34 cellular contexts compared by ENCODE assay signal in genomic region chr1:225143001-225143400, GRCh38.
"Had no signal": no experiment of that assay in that cellular context is flagged by ENCODE, and none has a peak within 500 bp of the region (broad histone marks: within the 10 kb centered on the region; RNA-seq: fewer than 3 reads in every experiment).

No MANE protein-coding gene starts in this region.

- H3K36me3 ChIP-seq: MG63 had no signal

- H3K9me3 ChIP-seq: MG63 had no signal

- DNase-seq: Karpas-422, Kasumi-1, KBM-7, KG1, MG63, MM.1S, MV-4-11, NCI-H1048, NCI-H1092, NCI-H1092 treated with DMSO at 0.1 percent for 48 hours, NCI-H1105, NCI-H1105 treated with DMSO at 0.1 percent for 48 hours, NCI-H1417, NCI-H1417 treated with DMSO at 0.1 percent for 48 hours, NCI-H1436, NCI-H1436 treated with DMSO at 0.1 percent for 48 hours, NCI-H146, NCI-H1694, NCI-H1694 treated with DMSO at 0.1 percent for 48 hours, NCI-H187, NCI-H187 treated with DMSO at 0.1 percent for 48 hours, NCI-H1930, NCI-H2029, NCI-H2029 treated with DMSO at 0.1 percent for 48 hours, NCI-H2081, NCI-H2081 treated with DMSO at 0.1 percent for 48 hours, NCI-H2107, NCI-H2171, NCI-H2227 treated with DMSO at 0.1 percent for 48 hours, NCI-H226, NCI-H345, NCI-H446, NCI-H446 treated with DMSO at 0.1 percent for 48 hours had no signal

- H3K27ac ChIP-seq: KMS-11 had no signal

- H3K27me3 ChIP-seq: MG63 had no signal

- H3K4me3 ChIP-seq: MG63 had no signal
